ENCODE assay signal across 9 cellular contexts in genomic region chr19:43274726-43275125, GRCh38. TPM values are rescaled to one million over a fixed set of nuclear protein-coding genes. Genes with fewer than 3 reads are reported as not detected.
DNase-seq lines count a peak whose midpoint lies in the region; TF ChIP-seq lines count a peak whose summit lies in the region.
"Not testable (repeated sequence)": the region's sequence is repeated elsewhere in the genome, so short reads cannot be mapped to it uniquely, and the experiment has no call there.
"Had no signal": no experiment of that assay in that cellular context is flagged by ENCODE, and none has a peak within 500 bp of the region (broad histone marks: within the 10 kb centered on the region; RNA-seq: fewer than 3 reads in every experiment).

No MANE protein-coding gene starts in this region.

- H3K9me2 ChIP-seq in SK-N-SH: not testable (repeated sequence)

- peak; percentile 64 for TF ChIP-seq CTCF in SK-N-SH (IDR thresholded peaks at IDR 0.05)
- peak; percentile 62 for TF ChIP-seq CTCF in brain microvascular endothelial cell (IDR thresholded peaks at IDR 0.05; ENCODE audit: low read depth, low read length, missing control alignments)
- TF ChIP-seq CTCF in nephron progenitor cell (IDR thresholded peaks at IDR 0.05): peak; percentile 30
- peak; percentile 54 for TF ChIP-seq CTCF in type B pancreatic cell (conservative IDR thresholded peaks at IDR 0.05)

- not testable (repeated sequence) for H3K9me3 ChIP-seq in SK-N-SH

- intact Hi-C loops in head of caudate nucleus (cut with DNase I): not testable (repeated sequence)

- H3K27ac Mint-ChIP-seq in nephron progenitor cell, type B pancreatic cell: not testable (repeated sequence)

- not testable (repeated sequence) for H3K4me1 ChIP-seq in SK-N-SH (ENCODE audit: control insufficient read depth in 1 of 2, insufficient read depth in 2 of 2, low read depth in 1 of 2, low read length in 1 of 2)

- DNase-seq in DMS53 treated with DMSO at 0.1 percent for 48 hours (lab: John Stamatoyannopoulos, UW; ENCODE audit: unreplicated experiment): peak; percentile 8
- DNase-seq in HT1080 (ENCODE audit: low read depth): peak; percentile 64
- DNase-seq in NCI-H446 treated with DMSO at 0.1 percent for 48 hours (lab: John Stamatoyannopoulos, UW): peak; percentile 1
- not testable (repeated sequence) for DNase-seq in SK-N-SH; type B pancreatic cell (ENCODE audit: extremely low spot score, unreplicated experiment)
- peak; percentile 53 for DNase-seq in brain microvascular endothelial cell
- peak in 29 of 42 donors; percentile 3 to 70 (median 28) for DNase-seq in head of caudate nucleus
- peak; percentile 18 for DNase-seq in nephron progenitor cell

- not testable (repeated sequence) for H4K20me1 ChIP-seq in SK-N-SH (ENCODE audit: insufficient read depth)

- WGBS in SK-N-SH (ENCODE audit: low lambda C conversion rate): 19% methylated on average over 6 of the region's 6 CpGs

- CTCF ChIA-PET in SK-N-SH (lab: Yijun Ruan, JAX): not testable (repeated sequence)

- not testable (repeated sequence) for H3K27ac ChIP-seq in SK-N-SH (ENCODE audit: low read depth in 2 of 2, low read length in 1 of 2); brain microvascular endothelial cell

- H3K4me3 ChIP-seq in SK-N-SH (ENCODE audit: low read depth in 2 of 2, low read length in 1 of 2); brain microvascular endothelial cell (ENCODE audit: low read depth, low read length): not testable (repeated sequence)

- H3F3A ChIP-seq in SK-N-SH (replicated peaks; ENCODE audit: insufficient read depth): not testable (repeated sequence)

- not testable (repeated sequence) for TF ChIP-seq EP300 in SK-N-SH (IDR thresholded peaks at IDR 0.05; ENCODE audit: borderline replicate concordance in 1 of 2, low read depth in 1 of 2, low read length in 1 of 2)

- H3K27me3 ChIP-seq in SK-N-SH (ENCODE audit: insufficient read depth); brain microvascular endothelial cell (replicated peaks): not testable (repeated sequence)

- POLR2A ChIA-PET in SK-N-SH (lab: Yijun Ruan, JAX): not testable (repeated sequence)

- not testable (repeated sequence) for H3K36me3 Mint-ChIP-seq in nephron progenitor cell (ENCODE audit: low read depth); type B pancreatic cell

- H3K4me3 Mint-ChIP-seq in nephron progenitor cell, type B pancreatic cell: not testable (repeated sequence)

- H3K27me3 Mint-ChIP-seq in nephron progenitor cell (ENCODE audit: low read depth, poor library complexity); type B pancreatic cell: not testable (repeated sequence)

- not testable (repeated sequence) for H3K4me1 Mint-ChIP-seq in nephron progenitor cell; type B pancreatic cell (ENCODE audit: unreplicated experiment)

- H3K79me2 ChIP-seq in SK-N-SH (ENCODE audit: insufficient read depth): not testable (repeated sequence)

- peaks cover 68% of the 10 kb centered on the region for H3K9me3 Mint-ChIP-seq in nephron progenitor cell
- not testable (repeated sequence) for H3K9me3 Mint-ChIP-seq in type B pancreatic cell

- not testable (repeated sequence) for H3K36me3 ChIP-seq in SK-N-SH (replicated peaks in 1 of 2; ENCODE audit: control insufficient read depth in 1 of 2, insufficient read depth in 2 of 2, low read length in 1 of 2); brain microvascular endothelial cell (replicated peaks)

- peak; percentile 46 for TF ChIP-seq RAD21 in SK-N-SH (IDR thresholded peaks at IDR 0.05; ENCODE audit: low read length)

- not testable (repeated sequence) for H2AFZ ChIP-seq in SK-N-SH (ENCODE audit: low read depth)

- in situ Hi-C loops in brain microvascular endothelial cell (cut with HindIII; ENCODE audit: low pct_ligation_motif_present, low sequenced_read_pairs): not testable (repeated sequence)

- H3K4me2 ChIP-seq in SK-N-SH: not testable (repeated sequence)

- not testable (repeated sequence) for H3K9ac ChIP-seq in SK-N-SH

TF ChIP-seq in SK-N-SH, 30 proteins besides CTCF, POLR2A, EP300 and RAD21:
- TF ChIP-seq SMC3 (IDR thresholded peaks at IDR 0.05; ENCODE audit: low read depth, low read length): peak; percentile 48; the same call in 1 of the 2 replicates

RNA-seq across cellular contexts. Expression of gene PSG9, which starts 5.4 kb away (rescaled TPM):
- 0.14 and 0.40 TPM in 2 replicates for total RNA-seq in HT1080 (2014; rRNA removed; shearing (Covaris generic))
- polyA plus RNA-seq in HT1080 (2015; cell fraction: cytosol; rRNA removed): 0.05 and 0.16 TPM in 2 replicates
- 0.11 and 0.17 TPM in 2 replicates for polyA plus RNA-seq in HT1080 (2015; cell fraction: nucleus; rRNA removed)
- polyA plus RNA-seq in SK-N-SH (2012; rRNA removed): 0.72 and 1.0 TPM in 2 replicates
- polyA plus RNA-seq in SK-N-SH (2012; cell fraction: cytosol; rRNA removed): 0.70 and 0.76 TPM in 2 replicates
- polyA plus RNA-seq in SK-N-SH (2012; cell fraction: nucleus; rRNA removed): 0.47 and 0.71 TPM in 2 replicates
- total RNA-seq in type B pancreatic cell (ENCODE audit: low replicate concordance): not detected in 2 replicates
- total RNA-seq: Peyer's patch had no signal
